ENCODE assay signal across 8 cellular contexts in the genomic region with DNA sequence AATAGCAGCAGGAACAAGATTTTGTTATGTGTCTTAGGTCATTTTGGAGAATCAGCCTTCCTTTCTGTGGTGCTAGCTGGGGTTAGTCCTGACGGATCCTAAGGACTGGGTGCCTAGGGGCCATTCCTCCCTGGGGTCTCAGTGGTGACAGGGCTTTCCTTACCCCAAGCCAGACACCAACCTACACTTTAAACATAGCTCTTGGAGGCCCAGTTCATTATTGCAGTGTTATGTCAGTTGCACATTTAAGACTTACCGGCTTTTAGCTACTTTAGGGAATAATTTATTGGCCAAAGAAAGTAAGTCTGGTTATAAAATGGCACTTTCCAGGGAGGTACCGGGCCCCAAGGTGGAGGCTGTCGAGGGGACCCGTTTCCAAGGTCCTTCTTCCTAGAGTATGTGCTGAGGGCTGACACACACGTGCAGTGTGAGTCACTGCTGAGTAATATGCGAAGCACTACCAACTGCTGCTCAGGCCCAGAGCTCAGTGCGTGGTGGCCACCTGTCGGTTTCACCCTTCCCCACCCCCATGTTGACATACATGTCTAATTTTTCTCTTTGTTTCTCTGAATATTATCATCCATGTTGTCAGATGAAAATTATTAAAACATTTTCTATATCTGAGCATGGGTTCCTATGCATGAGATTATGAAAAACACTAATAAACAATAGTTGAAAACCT. TPM values are rescaled to one million over a fixed set of nuclear protein-coding genes. Genes with fewer than 3 reads are reported as not detected.
DNase-seq lines count a peak whose midpoint lies in the region; ATAC-seq and TF ChIP-seq lines count a peak whose summit lies in the region.

No MANE protein-coding gene starts in this region.

- no peak for TF ChIP-seq POLR2A in heart left ventricle (IDR thresholded peaks at IDR 0.05)

- no peaks in the 10 kb centered on the region for H3K9me3 ChIP-seq in AG04450 (ENCODE audit: control insufficient read depth, insufficient read depth, low read length)
- H3K9me3 ChIP-seq in heart left ventricle = no peaks in the 10 kb centered on the region

- peak; percentile 94 for ATAC-seq in HG03135 (IDR thresholded peaks at IDR 0.05; ENCODE audit: unreplicated experiment)
- ATAC-seq in heart left ventricle = no peak

- CTCF ChIA-PET in AG04450 (lab: Charles Lee) = interaction anchor here (0.7 to 1.4 kb wide), 5 partner anchors 9 to 100 kb away, joined by 3 to 7 read pairs (median 4); no protein-coding TSS in a partner anchor

- POLR2A ChIA-PET in AG04450 (lab: Yijun Ruan, JAX) = interaction anchor here (0.5 to 0.9 kb wide), 2 partner anchors 18 to 71 kb away, joined by 3 to 6 read pairs; a partner anchor contains a TSS

- H3K27me3 ChIP-seq in AG04450 (ENCODE audit: control insufficient read depth, insufficient read depth, low read length) = no peaks in the 10 kb centered on the region
- H3K27me3 ChIP-seq in kidney epithelial cell (ENCODE audit: control insufficient read depth, insufficient read depth, low read length) = no peaks in the 10 kb centered on the region
- H3K27me3 ChIP-seq in heart left ventricle = no peaks in the 10 kb centered on the region

- peak overlapping the region; percentile 53 for H3K27ac ChIP-seq in AG04450 (ENCODE audit: low read depth, low read length)
- H3K27ac ChIP-seq in heart left ventricle = no peak overlapping the region

- H3K36me3 ChIP-seq in kidney epithelial cell (ENCODE audit: control insufficient read depth, insufficient read depth, low read length) (no peaks in the 10 kb centered on the region), heart left ventricle (peaks cover 0 to 64% (median 26%) of the 10 kb centered on the region in 9 donors)

- intact Hi-C loops in heart left ventricle (cut with DNase I) = no loop called here

- H3K4me1 ChIP-seq in heart left ventricle = peaks cover 0 to 16% (median 2%) of the 10 kb centered on the region in 12 donors

- H3K4me3 ChIP-seq in AG04450 (ENCODE audit: low read depth, low read length) (no peak overlapping the region), kidney epithelial cell (ENCODE audit: low read depth, low read length) (no peak overlapping the region), heart left ventricle (no peak overlapping the region)

- TF ChIP-seq CTCF in AG04450 (IDR thresholded peaks at IDR 0.05; ENCODE audit: low read depth, low read length) (peak; percentile 29; the same call in 1 of the 2 replicates), kidney epithelial cell (IDR thresholded peaks at IDR 0.05; ENCODE audit: insufficient read depth, low read length, poor library complexity, severe bottlenecking) (peak; percentile 51), heart left ventricle (IDR thresholded peaks at IDR 0.05) (no peak)

- 90 to 95% (median 92%) methylated on average over 9 of the region's 9 CpGs for WGBS in heart left ventricle, 4 donors

- DNase-seq in AG04450 (ENCODE audit: low read depth, low spot score) (peak; percentile 60), GM19238 (ENCODE audit: insufficient read length, low spot score) (peak; percentile 25), kidney epithelial cell (ENCODE audit: low read depth) (peak; percentile 79), NCI-H2107 (lab: John Stamatoyannopoulos, UW) (no peak), heart left ventricle (no peak), occipital lobe (lab: John Stamatoyannopoulos, UW) (no peak)
- peak in 3 of 4 experiments; percentile 4 to 30 (median 15) for DNase-seq in activated CD4-positive, CD25-positive, alpha-beta regulatory T cell (lab: John Stamatoyannopoulos, UW)

RNA-seq across cellular contexts. Expression of a gene that starts 37.0 kb away (rescaled TPM):
- 0.55 and 0.64 TPM in 2 replicates for polyA plus RNA-seq in AG04450 (2011; rRNA removed)
- polyA minus RNA-seq in AG04450 (2011; rRNA and poly(A)+ RNA removed) = 1.9 and 2.2 TPM in 2 replicates
- total RNA-seq in kidney epithelial cell = 6.2 and 7.0 TPM in 2 replicates
- 1 to 10 TPM in 6 of 9 donors, under 1 TPM in 3; 0.79 to 2.8 (median 1.1) TPM for total RNA-seq in heart left ventricle
- polyA plus RNA-seq in heart left ventricle = under 1 TPM; 0.50 to 0.57 TPM
- 4.1 TPM for total RNA-seq in occipital lobe

Comparison
In these comparisons a context has a peak if more than half of its experiments do, and no peak if none do; other contexts are left out.
1. DNase-seq: peak in AG04450 (single experiment), GM19238 (single experiment), activated CD4-positive, CD25-positive, alpha-beta regulatory T cell (3 of 4) and kidney epithelial cell (single experiment); none in NCI-H2107 (single experiment), heart left ventricle (0 of 5) and occipital lobe (single experiment).
2. CTCF ChIP-seq: peak in AG04450 (single experiment) and kidney epithelial cell (single experiment); none in heart left ventricle (0 of 12).